In genomic region chr1:47348246-47348645, GRCh38 we compare ENCODE assay signal across 25 cellular contexts.
"Had no signal": no experiment of that assay in that cellular context is flagged by ENCODE, and none has a peak within 500 bp of the region (broad histone marks: within the 10 kb centered on the region; RNA-seq: fewer than 3 reads in every experiment).

No MANE protein-coding gene starts in this region.

- H3K4me3 Mint-ChIP-seq: effector memory CD8-positive, alpha-beta T cell; mesothelial cell of epicardium; naive thymus-derived CD4-positive, alpha-beta T cell; nephron; neural progenitor cell; stimulated activated naive CD8-positive, alpha-beta T cell treated with anti-CD3 and anti-CD28 coated beads, Interleukin-15, amount 100 ng/mL, for 72 hours had no signal

- H3K27me3 ChIP-seq: esophagus muscularis mucosa, left lung, neural progenitor cell, right atrium auricular region, spleen, suprapubic skin, transverse colon, upper lobe of right lung, uterus had no signal

- H3K4me2 ChIP-seq: neural progenitor cell had no signal

- H3K4me3 ChIP-seq: esophagus muscularis mucosa, left lung, neural progenitor cell, prostate gland, right atrium auricular region, spleen, suprapubic skin, transverse colon, upper lobe of right lung, uterus had no signal

- FAIRE-seq: frontal cortex, keratinocyte had no signal

- ATAC-seq: effector memory CD8-positive, alpha-beta T cell; left lung; naive thymus-derived CD4-positive, alpha-beta T cell; sciatic nerve; stimulated activated naive CD8-positive, alpha-beta T cell treated with anti-CD3 and anti-CD28 coated beads, Interleukin-15, amount 100 ng/mL, for 72 hours; upper lobe of right lung had no signal

- DNase-seq: cerebellar nuclear complex; cortex of kidney; effector memory CD8-positive, alpha-beta T cell; hypothalamus; left lung; mesenchymal stem cell; naive thymus-derived CD4-positive, alpha-beta T cell; spleen; stimulated activated CD4-positive, alpha-beta T cell treated with anti-CD3 and anti-CD28 coated beads, Interleukin-2, amount 100 ng/mL, for 48 hours; stimulated activated naive CD4-positive, alpha-beta T cell; stimulated activated naive CD8-positive, alpha-beta T cell treated with anti-CD3 and anti-CD28 coated beads, Interleukin-15, amount 100 ng/mL, for 72 hours; transverse colon; upper lobe of right lung; uterus had no signal

- H2AFZ ChIP-seq: neural progenitor cell had no signal

- H3K4me1 Mint-ChIP-seq: mesothelial cell of epicardium, nephron, neural progenitor cell had no signal

- H3K9me3 Mint-ChIP-seq: effector memory CD8-positive, alpha-beta T cell; mesothelial cell of epicardium; naive thymus-derived CD4-positive, alpha-beta T cell; nephron; neural progenitor cell; stimulated activated naive CD8-positive, alpha-beta T cell treated with anti-CD3 and anti-CD28 coated beads, Interleukin-15, amount 100 ng/mL, for 72 hours had no signal

- H3K9ac ChIP-seq: neural progenitor cell had no signal

- H3K9me3 ChIP-seq: esophagus muscularis mucosa, left lung, prostate gland, right atrium auricular region, spleen, suprapubic skin, transverse colon, upper lobe of right lung, uterus had no signal

- H3K4me1 ChIP-seq: left lung, neural progenitor cell, prostate gland, right atrium auricular region, uterus had no signal

- H3K27ac Mint-ChIP-seq: mesothelial cell of epicardium, neural progenitor cell had no signal

- H3K27ac ChIP-seq: epithelial cell of prostate, esophagus muscularis mucosa, left lung, neural progenitor cell, prostate gland, right atrium auricular region, spleen, suprapubic skin, transverse colon, upper lobe of right lung, uterus had no signal

- H3K36me3 ChIP-seq: neural progenitor cell, prostate gland, right atrium auricular region, upper lobe of right lung, uterus had no signal

- H3K27me3 Mint-ChIP-seq: effector memory CD8-positive, alpha-beta T cell; naive thymus-derived CD4-positive, alpha-beta T cell; stimulated activated naive CD8-positive, alpha-beta T cell treated with anti-CD3 and anti-CD28 coated beads, Interleukin-15, amount 100 ng/mL, for 72 hours had no signal
